14 cellular contexts compared by ENCODE assay signal in the genomic region with DNA sequence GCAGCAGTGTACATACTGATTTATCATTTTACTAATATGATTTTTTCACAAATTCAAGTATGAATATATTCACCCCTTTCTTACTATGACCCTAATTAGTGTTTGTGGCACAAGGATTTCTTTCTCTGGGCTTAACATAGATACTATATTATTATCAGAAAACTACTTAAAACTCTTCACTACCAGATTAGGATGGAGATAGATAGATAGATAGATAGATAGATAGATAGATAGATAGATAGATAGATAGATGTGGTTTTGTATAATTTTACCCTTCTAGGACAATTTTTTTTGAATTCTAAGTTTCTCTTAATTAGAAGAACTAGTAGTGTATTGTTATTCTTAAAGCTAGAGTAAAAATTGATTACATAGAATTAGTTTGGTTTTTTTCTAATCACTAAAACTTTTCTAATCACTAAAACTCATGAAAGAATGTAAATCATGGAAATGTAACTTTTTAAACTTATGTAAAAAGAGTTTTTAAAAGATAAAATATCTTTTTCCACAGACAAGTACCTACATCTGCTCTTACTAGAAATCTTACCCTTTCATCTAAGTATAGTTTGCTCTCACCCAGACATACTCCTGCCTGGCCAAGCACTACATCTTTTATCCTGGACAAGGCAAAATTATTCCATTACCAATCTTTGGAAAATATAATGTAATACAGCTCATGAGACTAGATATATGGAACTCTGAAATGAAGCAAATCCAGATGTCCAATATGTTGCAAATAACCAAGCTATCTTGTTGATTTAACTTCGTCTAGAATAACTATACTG. TPM values are rescaled to one million over a fixed set of nuclear protein-coding genes. Genes with fewer than 3 reads are reported as not detected.
A peak's percentile ranks its signal among the peaks of the same experiment; 100 is the strongest.
DNase-seq lines count a peak whose midpoint lies in the region; ATAC-seq, FAIRE-seq and TF ChIP-seq lines count a peak whose summit lies in the region.
"Had no signal": no experiment of that assay in that cellular context is flagged by ENCODE, and none has a peak within 500 bp of the region (broad histone marks: within the 10 kb centered on the region; RNA-seq: fewer than 3 reads in every experiment).

No MANE protein-coding gene starts in this region.

- no peaks in the 10 kb centered on the region; the same call in 1 of the 2 replicates for H3K36me3 ChIP-seq in IMR-90 (ENCODE audit: control insufficient read depth, insufficient read depth, low read length)
- peaks cover 37% of the 10 kb centered on the region for H3K36me3 ChIP-seq in K562 (ENCODE audit: control insufficient read depth, insufficient read depth, low read length)
- peaks cover 0 to 6% of the 10 kb centered on the region in 2 donors for H3K36me3 ChIP-seq in small intestine (ENCODE audit: control insufficient read depth in 2 of 2, insufficient read depth in 2 of 2, low read length in 2 of 2)
- H3K36me3 ChIP-seq: right atrium auricular region had no signal

- H3K4me2 ChIP-seq in IMR-90 (ENCODE audit: low read depth, low read length), result no peak overlapping the region
- H3K4me2 ChIP-seq in K562 (ENCODE audit: insufficient read depth, low read length), result no peak overlapping the region

- H2AK5ac ChIP-seq in IMR-90 (ENCODE audit: low read depth, low read length), result peak overlapping the region; percentile 25; the same call in 1 of the 2 replicates

- peak overlapping the region; percentile 83 to 95 (median 94) for H3K27ac Mint-ChIP-seq in nephron

- H3K79me2 ChIP-seq in K562 (ENCODE audit: control insufficient read depth, insufficient read depth, low read length), result no peaks in the 10 kb centered on the region; the same call in 2 of the 3 replicates

- H3K27ac ChIP-seq in IMR-90 (ENCODE audit: insufficient read depth, low read length), result peak overlapping the region; percentile 99; the same call in 1 of the 2 replicates
- no peak overlapping the region for H3K27ac ChIP-seq in K562 (ENCODE audit: extremely low read depth, low read depth, low read length)
- H3K27ac ChIP-seq in small intestine (ENCODE audit: low read depth in 1 of 2, low read length in 1 of 2), result no peak overlapping the region

- H3K9me3 Mint-ChIP-seq in nephron, result peaks cover 4% of the 10 kb centered on the region

- peak overlapping the region; percentile 57; the same call in 1 of the 2 replicates for H3K23ac ChIP-seq in IMR-90 (ENCODE audit: low read depth, low read length)

- no peak for TF ChIP-seq CTCF in IMR-90 (conservative IDR thresholded peaks at IDR 0.05; ENCODE audit: low read depth, low read length)
- TF ChIP-seq CTCF in K562 (IDR thresholded peaks at IDR 0.05 in 2 of 3, conservative IDR thresholded peaks at IDR 0.05 in 1 of 3; ENCODE audit: insufficient read depth in 2 of 3, low read depth in 1 of 3, low read length in 3 of 3), result no peak
- no peak for TF ChIP-seq CTCF in nephron (IDR thresholded peaks at IDR 0.05; ENCODE audit: unreplicated experiment in 3 of 3)

- intact Hi-C loops in IMR-90 (cut with micrococcal nuclease) (no loop called here), K562 (cut with micrococcal nuclease) (no loop called here), head of caudate nucleus (cut with DNase I) (loop anchor here (10.0 kb wide), 1 partner anchor 108 kb away; no protein-coding TSS in a partner anchor)

- peak overlapping the region; percentile 57; the same call in 1 of the 2 replicates for H3K9ac ChIP-seq in IMR-90 (ENCODE audit: low read depth, low read length)
- no peak overlapping the region for H3K9ac ChIP-seq in K562 (ENCODE audit: insufficient read depth in 1 of 2, low read depth in 2 of 2, low read length in 2 of 2)

- H3K56ac ChIP-seq in IMR-90 (ENCODE audit: extremely low read depth, insufficient read depth, low read length), result peak overlapping the region; percentile 56

- H4K8ac ChIP-seq in IMR-90 (ENCODE audit: low read depth in 2 of 2, low read length in 2 of 2), result peak overlapping the region; percentile 13 to 61; a peak in 2 of 4 replicates

- ATAC-seq in IMR-90 (ENCODE audit: low read depth) (no peak), K562 (no peak), GM18858 (IDR thresholded peaks at IDR 0.05; ENCODE audit: unreplicated experiment) (no peak)

- in situ Hi-C loops in IMR-90 (cut with MboI; ENCODE audit: low sequenced_read_pairs) (no loop called here), K562 (cut with MboI) (loop anchor here (5.0 kb wide), 1 partner anchor 90 kb away; no protein-coding TSS in a partner anchor)

- H4K91ac ChIP-seq in IMR-90 (ENCODE audit: insufficient read depth, low read depth, low read length), result peak overlapping the region; percentile 83

- TF ChIP-seq EP300 in K562 (IDR thresholded peaks at IDR 0.05; ENCODE audit: low read length), result no peak

- H2BK15ac ChIP-seq in IMR-90 (ENCODE audit: low read depth, low read length), result peak overlapping the region; percentile 57; the same call in 1 of the 3 replicates

- no peaks in the 10 kb centered on the region for H4K20me1 ChIP-seq in IMR-90 (ENCODE audit: insufficient read depth, low read length)
- H4K20me1 ChIP-seq in K562 (replicated peaks; ENCODE audit: control insufficient read depth, insufficient read depth, low read length), result no peaks in the 10 kb centered on the region

- H3K4ac ChIP-seq in IMR-90 (ENCODE audit: low read depth, low read length), result peak overlapping the region; percentile 50

- peak overlapping the region; percentile 64 for H2BK120ac ChIP-seq in IMR-90 (ENCODE audit: low read depth, low read length)

- no TSS peak for BruUV-seq in IMR-90 (replicated peaks; lab: Mats Ljungman, UMichigan)
- BruUV-seq in K562 (replicated peaks; lab: Mats Ljungman, UMichigan), result no TSS peak

- H3K27me3 Mint-ChIP-seq in nephron (ENCODE audit: low read depth), result no peaks in the 10 kb centered on the region

- dilution Hi-C loops in IMR-90 (cut with HindIII; ENCODE audit: low sequenced_read_pairs, unreplicated experiment), result no loop called here

- H3K4me1 ChIP-seq in IMR-90 (ENCODE audit: control insufficient read depth, insufficient read depth, low read length), result peaks cover 14% of the 10 kb centered on the region
- peaks cover 0 to 5% of the 10 kb centered on the region in 2 experiments; a peak in 1 of 5 replicates for H3K4me1 ChIP-seq in K562 (replicated peaks in 1 of 2; ENCODE audit: control insufficient read depth in 2 of 2, insufficient read depth in 2 of 2, low read length in 2 of 2)
- peaks cover 0 to 4% of the 10 kb centered on the region in 2 donors for H3K4me1 ChIP-seq in small intestine (ENCODE audit: control insufficient read depth in 2 of 2, insufficient read depth in 1 of 2, low read depth in 1 of 2, low read length in 1 of 2)
- H3K4me1 ChIP-seq: right atrium auricular region had no signal

- H3K4me3 Mint-ChIP-seq in nephron, result no peak overlapping the region

- H2AFZ ChIP-seq in IMR-90 (replicated peaks; ENCODE audit: low read length, poor library complexity), result no peak overlapping the region
- H2AFZ ChIP-seq in K562 (ENCODE audit: low read depth, low read length), result no peak overlapping the region

- peak overlapping the region; percentile 72; the same call in 1 of the 2 replicates for H4K5ac ChIP-seq in IMR-90 (ENCODE audit: low read depth, low read length)

- H2BK20ac ChIP-seq in IMR-90 (ENCODE audit: low read depth, low read length), result peak overlapping the region; percentile 84

- CTCF ChIA-PET in IMR-90 (lab: Yijun Ruan, JAX) (no interaction called here), K562 (lab: Yijun Ruan, JAX; ENCODE audit: low intra/inter-chr PET ratio) (interaction anchor here (1.9 kb wide), 1 partner anchor 102 kb away, joined by 4 read pairs; no protein-coding TSS in a partner anchor)

- peaks cover 32% of the 10 kb centered on the region for H3K36me3 Mint-ChIP-seq in nephron (ENCODE audit: low read depth)

- peak overlapping the region; percentile 88 for H3K18ac ChIP-seq in IMR-90 (ENCODE audit: low read depth, low read length)

- H3K9me1 ChIP-seq in IMR-90 (ENCODE audit: insufficient read depth, low read length) (peaks cover 6% of the 10 kb centered on the region; the same call in 1 of the 2 replicates), K562 (ENCODE audit: control insufficient read depth, insufficient read depth, low read length) (no peaks in the 10 kb centered on the region)

- POLR2A ChIA-PET in IMR-90 (lab: Charles Lee; ENCODE audit: unreplicated experiment), result interaction anchor here (0.5 to 0.9 kb wide), 2 partner anchors 81 to 86 kb away, joined by 4 to 5 read pairs; no protein-coding TSS in a partner anchor
- POLR2A ChIA-PET in K562 (lab: Yijun Ruan, JAX), result interaction anchor here (0.5 to 0.9 kb wide), 4 partner anchors 71 to 98 kb away, joined by 3 read pairs; no protein-coding TSS in a partner anchor

- no peaks in the 10 kb centered on the region for H3K9me3 ChIP-seq in IMR-90 (ENCODE audit: control insufficient read depth, insufficient read depth, low read length)
- peaks cover 3% of the 10 kb centered on the region; the same call in 1 of the 2 replicates for H3K9me3 ChIP-seq in K562 (replicated peaks; ENCODE audit: control insufficient read depth, insufficient read depth, low read depth, low read length)
- no peaks in the 10 kb centered on the region for H3K9me3 ChIP-seq in small intestine (ENCODE audit: control insufficient read depth, low read depth)

- DNase-seq in IMR-90 (no peak), K562 (ENCODE audit: extremely low read depth in 1 of 4, low spot score in 3 of 4) (no peak), small intestine (no peak), head of caudate nucleus (no peak)
- no peak for DNase-seq in stimulated activated CD8-positive, alpha-beta memory T cell treated with anti-CD3 and anti-CD28 coated beads, Interleukin-4, amount 100 ng/mL, for 48 hours
- DNase-seq: C1 segment of cervical spinal cord, midbrain, MV-4-11, NCI-H345, RPMI8226 had no signal

- TF ChIP-seq POLR2A in IMR-90 (IDR thresholded peaks at IDR 0.05; ENCODE audit: low read depth, low read length), result no peak
- no peak for TF ChIP-seq POLR2A in K562 (conservative IDR thresholded peaks at IDR 0.05)

- peak overlapping the region; percentile 53; the same call in 1 of the 2 replicates for H3K14ac ChIP-seq in IMR-90 (replicated peaks; ENCODE audit: low read depth, low read length)

- no CpG with 5 or more reads among the region's 1 CpG for WGBS in IMR-90 (ENCODE audit: extremely low coverage in 2 of 2, insufficient read length in 1 of 2), 2 experiments
- 64% methylated on average over 1 of the region's 1 CpG for WGBS in K562 (ENCODE audit: insufficient coverage, low coverage, missing lambda C conversion rate)
- 52 to 91% (median 57%) methylated on average over 1 of the region's 1 CpG for WGBS in small intestine, 3 donors

- peaks cover 35% of the 10 kb centered on the region for H3K4me1 Mint-ChIP-seq in nephron

- H3K27me3 ChIP-seq in IMR-90 (ENCODE audit: control insufficient read depth, insufficient read depth, low read length) (no peaks in the 10 kb centered on the region), K562 (ENCODE audit: control insufficient read depth in 2 of 2, insufficient read depth in 2 of 2, low read length in 2 of 2) (no peaks in the 10 kb centered on the region), small intestine (ENCODE audit: control insufficient read depth in 2 of 2, insufficient read depth in 2 of 2, low read length in 2 of 2) (no peaks in the 10 kb centered on the region)
- H3K27me3 ChIP-seq: right atrium auricular region had no signal

- peaks cover 12 to 37% of the 10 kb centered on the region in 2 experiments for H3K79me1 ChIP-seq in IMR-90 (ENCODE audit: low read depth in 1 of 2, low read length in 2 of 2)

- TF ChIP-seq RAD21 in IMR-90 (IDR thresholded peaks at IDR 0.05; ENCODE audit: low read length) (no peak), K562 (CRISPR knock-in tag; conservative IDR thresholded peaks at IDR 0.05 in 1 of 2, IDR thresholded peaks at IDR 0.05 in 1 of 2) (no peak)

- peak; percentile 79 for FAIRE-seq in A204.1 (lab: Jason Lieb, UNC)
- FAIRE-seq in K562 (lab: Jason Lieb, UNC), result no peak
- FAIRE-seq in small intestine (lab: Jason Lieb, UNC), result no peak

- H2AK9ac ChIP-seq in IMR-90 (replicated peaks; ENCODE audit: low read depth, low read length, poor library complexity), result no peak overlapping the region

- no peak overlapping the region for H3K4me3 ChIP-seq in IMR-90 (ENCODE audit: insufficient read depth, low read depth, low read length)
- no peak overlapping the region for H3K4me3 ChIP-seq in K562
- H3K4me3 ChIP-seq in small intestine (ENCODE audit: low read depth in 1 of 2, low read length in 2 of 2), result no peak overlapping the region
- H3K4me3 ChIP-seq: right atrium auricular region had no signal

- peak overlapping the region; percentile 93 for H2BK5ac ChIP-seq in IMR-90 (ENCODE audit: low read depth, low read length, poor library complexity, severe bottlenecking)

RNA-seq across cellular contexts. Expression of a gene that starts 49.8 kb away (rescaled TPM):
- total RNA-seq in IMR-90 (2012; rRNA removed) (197 and 272 TPM in 2 replicates), K562 (2014; rRNA removed) (92.1 and 123 TPM in 2 replicates), K562 (2014; rRNA removed; fragmentation: Illumina TruSeq; extraction: Trizol) (186 and 216 TPM in 2 replicates), K562 (2015; rRNA removed; fragmentation: Illumina TruSeq; extraction: Trizol) (127 and 135 TPM in 2 replicates), K562 (2021) (151 and 155 TPM in 2 replicates)
- polyA plus RNA-seq in IMR-90 (2012; rRNA removed) (59.9 and 89.8 TPM in 2 replicates), K562 (2011; rRNA removed) (231 and 304 TPM in 2 replicates), K562 (2014; fragmentation: Illumina TruSeq; extraction: Trizol) (124 and 146 TPM in 2 replicates), K562 (2014; fragmentation: Nextera tagmentation; extraction: Ambion mirVana) (100 to 1,000 TPM; 245 to 272 TPM), K562 (2014; rRNA removed) (143 and 148 TPM in 2 replicates), small intestine (100 to 1,000 TPM in 1 of 3 donors, 10 to 100 TPM in 2; 62.1 to 110 (median 84.3) TPM)
- 9.5 and 20.9 TPM in 2 replicates for polyA plus RNA-seq in IMR-90 (2012; cell fraction: cytosol; rRNA removed)
- 28.0 and 437 TPM in 2 replicates for polyA plus RNA-seq in IMR-90 (2012; cell fraction: nucleus; rRNA removed; ENCODE audit: low replicate concordance)
- 449 and 662 TPM in 2 replicates for total RNA-seq in K562 (2011; cell fraction: chromatin; rRNA removed; ENCODE audit: low replicate concordance)
- 284 and 300 TPM in 2 replicates for total RNA-seq in K562 (2011; cell fraction: nucleolus; rRNA removed)
- total RNA-seq in K562 (2011; cell fraction: nucleoplasm; rRNA removed), result 571 and 861 TPM in 2 replicates
- polyA plus RNA-seq in K562 (2011; cell fraction: cytosol; rRNA removed), result 55.2 and 104 TPM in 2 replicates
- polyA plus RNA-seq in K562 (2011; cell fraction: nucleus; rRNA removed), result 330 and 339 TPM in 2 replicates
- 142 and 172 TPM in 2 replicates for polyA plus RNA-seq in K562 (2012)
- 271 and 285 TPM in 2 replicates for polyA minus RNA-seq in K562 (2011; rRNA and poly(A)+ RNA removed)
- polyA minus RNA-seq in K562 (2011; cell fraction: cytosol; rRNA and poly(A)+ RNA removed), result 72.1 and 91.0 TPM in 2 replicates
- polyA minus RNA-seq in K562 (2011; cell fraction: nucleus; rRNA and poly(A)+ RNA removed), result 205 and 259 TPM in 2 replicates

RNA-seq across cellular contexts. Expression of a gene that starts 50.0 kb away (rescaled TPM):
- total RNA-seq in IMR-90 (2012; rRNA removed) (24.9 and 41.7 TPM in 2 replicates), K562 (2014; rRNA removed) (81.0 and 92.0 TPM in 2 replicates), K562 (2014; rRNA removed; fragmentation: Illumina TruSeq; extraction: Trizol) (63.1 and 67.5 TPM in 2 replicates), K562 (2015; rRNA removed; fragmentation: Illumina TruSeq; extraction: Trizol) (50.0 and 57.3 TPM in 2 replicates), K562 (2021) (53.1 and 62.8 TPM in 2 replicates)
- polyA plus RNA-seq in IMR-90 (2012; rRNA removed) (45.7 and 49.7 TPM in 2 replicates), K562 (2011; rRNA removed) (119 and 170 TPM in 2 replicates), K562 (2014; fragmentation: Illumina TruSeq; extraction: Trizol) (110 and 128 TPM in 2 replicates), K562 (2014; fragmentation: Nextera tagmentation; extraction: Ambion mirVana) (100 to 1,000 TPM; 195 to 210 TPM), K562 (2014; rRNA removed) (126 and 138 TPM in 2 replicates), small intestine (10 to 100 TPM in 2 of 3 donors, 1 to 10 TPM in 1; 8.6 to 29.9 (median 14.5) TPM)
- 16.5 and 31.5 TPM in 2 replicates for polyA plus RNA-seq in IMR-90 (2012; cell fraction: cytosol; rRNA removed)
- 4.6 and 33.1 TPM in 2 replicates for polyA plus RNA-seq in IMR-90 (2012; cell fraction: nucleus; rRNA removed; ENCODE audit: low replicate concordance)
- 97.2 and 167 TPM in 2 replicates for total RNA-seq in K562 (2011; cell fraction: chromatin; rRNA removed; ENCODE audit: low replicate concordance)
- total RNA-seq in K562 (2011; cell fraction: nucleolus; rRNA removed), result 101 and 115 TPM in 2 replicates
- total RNA-seq in K562 (2011; cell fraction: nucleoplasm; rRNA removed), result 104 and 130 TPM in 2 replicates
- 54.3 and 74.9 TPM in 2 replicates for polyA plus RNA-seq in K562 (2011; cell fraction: cytosol; rRNA removed)
- 54.9 and 70.7 TPM in 2 replicates for polyA plus RNA-seq in K562 (2011; cell fraction: nucleus; rRNA removed)
- polyA plus RNA-seq in K562 (2012), result 42.1 and 83.3 TPM in 2 replicates
- polyA minus RNA-seq in K562 (2011; rRNA and poly(A)+ RNA removed), result 100 and 107 TPM in 2 replicates
- 16.6 and 22.3 TPM in 2 replicates for polyA minus RNA-seq in K562 (2011; cell fraction: cytosol; rRNA and poly(A)+ RNA removed)
- polyA minus RNA-seq in K562 (2011; cell fraction: nucleus; rRNA and poly(A)+ RNA removed), result 18.0 and 34.2 TPM in 2 replicates
